ENCODE assay signal across 11 cellular contexts in genomic region chr14:63650336-63650952, GRCh38. TPM values are rescaled to one million over a fixed set of nuclear protein-coding genes. Genes with fewer than 3 reads are reported as not detected.
DNase-seq lines count a peak whose midpoint lies in the region; ATAC-seq lines count a peak whose summit lies in the region.
"Had no signal": no experiment of that assay in that cellular context is flagged by ENCODE, and none has a peak within 500 bp of the region (broad histone marks: within the 10 kb centered on the region; RNA-seq: fewer than 3 reads in every experiment).

No MANE protein-coding gene starts in this region.

- CTCF ChIA-PET in CD8-positive, alpha-beta memory T cell (lab: Charles Lee): interaction anchor here (0.9 to 3.8 kb wide), 9 partner anchors 8 to 119 kb away, joined by 3 to 23 read pairs (median 4); partner anchors contain the start of gene WDR89

- H3K9me3 ChIP-seq in CD8-positive, alpha-beta memory T cell (ENCODE audit: low read length): no peaks in the 10 kb centered on the region
- no peaks in the 10 kb centered on the region for H3K9me3 ChIP-seq in aorta (ENCODE audit: control insufficient read depth, low read length)
- H3K9me3 ChIP-seq: BLaER1 treated with 17β-estradiol and CSF1 and Interleukin-3, amounts not matched to agents 10 nM and 100 nM; heart right ventricle had no signal

- peak; percentile 20 to 84 (median 67) for DNase-seq in CD8-positive, alpha-beta memory T cell
- DNase-seq in activated effector memory CD4-positive, alpha-beta T cell treated with Interleukin-2 at 50 U/mL for 16 hours: peak; percentile 51
- no peak for DNase-seq in sciatic nerve (ENCODE audit: low spot score)
- no peak for DNase-seq in aorta
- no peak for DNase-seq in NCI-H2227 treated with DMSO at 0.1 percent for 48 hours (lab: John Stamatoyannopoulos, UW)
- no peak for DNase-seq in DMS 273 (lab: John Stamatoyannopoulos, UW; ENCODE audit: unreplicated experiment)
- DNase-seq: H9, heart right ventricle had no signal

- POLR2A ChIA-PET in CD8-positive, alpha-beta memory T cell (lab: Charles Lee): interaction anchor here (0.9 to 3.3 kb wide), 7 partner anchors 9 to 120 kb away, joined by 3 to 47 read pairs (median 4); partner anchors contain the start of genes SGPP1 and WDR89

- ATAC-seq in sciatic nerve (peak; percentile 65), aorta (ENCODE audit: low FRiP score) (no peak), GM19455 (IDR thresholded peaks at IDR 0.05; ENCODE audit: unreplicated experiment) (no peak)

- 82 to 84% methylated on average over 3 of the region's 3 CpGs for WGBS in aorta, 2 donors

- H3K27me3 ChIP-seq in CD8-positive, alpha-beta memory T cell (ENCODE audit: insufficient read depth, low read length, poor library complexity, severe bottlenecking): no peaks in the 10 kb centered on the region
- no peaks in the 10 kb centered on the region for H3K27me3 ChIP-seq in aorta (ENCODE audit: control insufficient read depth in 1 of 2, insufficient read depth in 2 of 2, low read length in 1 of 2)
- H3K27me3 ChIP-seq: BLaER1 treated with 17β-estradiol and CSF1 and Interleukin-3, amounts not matched to agents 10 nM and 100 nM; heart right ventricle had no signal

- no peaks in the 10 kb centered on the region for H3K27me3 Mint-ChIP-seq in CD8-positive, alpha-beta memory T cell
- no peaks in the 10 kb centered on the region for H3K27me3 Mint-ChIP-seq in IgD-negative memory B cell

- H3K4me1 Mint-ChIP-seq in CD8-positive, alpha-beta memory T cell: peaks cover 23 to 38% (median 32%) of the 10 kb centered on the region in 3 donors
- peaks cover 4 to 12% (median 10%) of the 10 kb centered on the region in 3 donors for H3K4me1 Mint-ChIP-seq in IgD-negative memory B cell

- peak overlapping the region; percentile 82 to 98 (median 97) for H3K27ac Mint-ChIP-seq in CD8-positive, alpha-beta memory T cell
- peak overlapping the region; percentile 34 to 95 (median 53) for H3K27ac Mint-ChIP-seq in IgD-negative memory B cell
- H3K27ac Mint-ChIP-seq: H9 had no signal

- intact Hi-C loops in sciatic nerve (cut with DNase I): no loop called here
- intact Hi-C loops in aorta (cut with DNase I): no loop called here

- H3K4me1 ChIP-seq in CD8-positive, alpha-beta memory T cell (ENCODE audit: insufficient read depth, low read length): peaks cover 36% of the 10 kb centered on the region
- H3K4me1 ChIP-seq in aorta (ENCODE audit: control insufficient read depth in 1 of 2, insufficient read depth in 2 of 2, low read length in 2 of 2): no peaks in the 10 kb centered on the region

- peak overlapping the region; percentile 47 to 83 (median 71) for H3K4me3 Mint-ChIP-seq in CD8-positive, alpha-beta memory T cell
- no peak overlapping the region for H3K4me3 Mint-ChIP-seq in IgD-negative memory B cell
- H3K4me3 Mint-ChIP-seq: H9 had no signal

- H3K9me3 Mint-ChIP-seq in CD8-positive, alpha-beta memory T cell: no peaks in the 10 kb centered on the region
- H3K9me3 Mint-ChIP-seq in IgD-negative memory B cell: no peaks in the 10 kb centered on the region
- H3K9me3 Mint-ChIP-seq: H9 had no signal

- peak overlapping the region; percentile 1 for H3K4me3 ChIP-seq in CD8-positive, alpha-beta memory T cell (ENCODE audit: low read length)
- H3K4me3 ChIP-seq in aorta (ENCODE audit: low read length in 2 of 2): no peak overlapping the region
- H3K4me3 ChIP-seq: BLaER1 treated with 17β-estradiol and CSF1 and Interleukin-3, amounts not matched to agents 10 nM and 100 nM; heart right ventricle had no signal

- peaks cover 3 to 12% (median 8%) of the 10 kb centered on the region in 3 donors for H3K36me3 Mint-ChIP-seq in CD8-positive, alpha-beta memory T cell
- peaks cover 4% of the 10 kb centered on the region for H3K36me3 Mint-ChIP-seq in IgD-negative memory B cell

- peak overlapping the region; percentile 39 for H3K27ac ChIP-seq in CD8-positive, alpha-beta memory T cell (ENCODE audit: low read depth, low read length)
- no peak overlapping the region for H3K27ac ChIP-seq in aorta (ENCODE audit: low read depth in 1 of 2, low read length in 2 of 2)
- H3K27ac ChIP-seq: BLaER1 treated with 17β-estradiol and CSF1 and Interleukin-3, amounts not matched to agents 10 nM and 100 nM had no signal

- no peaks in the 10 kb centered on the region for H3K36me3 ChIP-seq in CD8-positive, alpha-beta memory T cell (ENCODE audit: insufficient read depth, low read length)
- H3K36me3 ChIP-seq in aorta (ENCODE audit: control insufficient read depth in 1 of 2, insufficient read depth in 2 of 2, low read length in 1 of 2): no peaks in the 10 kb centered on the region
- H3K36me3 ChIP-seq: heart right ventricle had no signal

RNA-seq across cellular contexts. Expression of gene WDR89, which starts 8.8 kb away (rescaled TPM):
- 10 to 100 TPM; 28.9 to 30.6 TPM for total RNA-seq in CD8-positive, alpha-beta memory T cell
- polyA plus RNA-seq in CD8-positive, alpha-beta memory T cell: 18.3 TPM
- 15.2 TPM for polyA plus RNA-seq in IgD-negative memory B cell
- total RNA-seq in sciatic nerve: 20.5 TPM
- 10 to 100 TPM in 1 of 2 donors, 1 to 10 TPM in 1; 7.9 to 12.9 TPM for total RNA-seq in aorta
- 1 to 10 TPM; 3.9 to 5.6 TPM for polyA plus RNA-seq in aorta

Comparison
In these comparisons a context has a peak if more than half of its experiments do, and no peak if none do; other contexts are left out.
1. DNase-seq: peak in CD8-positive, alpha-beta memory T cell (5 of 5) and activated effector memory CD4-positive, alpha-beta T cell treated with Interleukin-2 at 50 U/mL for 16 hours (single experiment); none in sciatic nerve (single experiment), aorta (0 of 2), NCI-H2227 treated with DMSO at 0.1 percent for 48 hours (single experiment) and DMS 273 (single experiment).
2. H3K4me3 Mint-ChIP-seq: peak in CD8-positive, alpha-beta memory T cell (7 of 7); none in IgD-negative memory B cell (0 of 4).